Comparison of ENCODE assay signal across 21 cellular contexts in genomic region chr5:90293931-90294330, GRCh38.
DNase-seq lines count a peak whose midpoint lies in the region; ATAC-seq, FAIRE-seq and TF ChIP-seq lines count a peak whose summit lies in the region.
"Had no signal": no experiment of that assay in that cellular context is flagged by ENCODE, and none has a peak within 500 bp of the region (broad histone marks: within the 10 kb centered on the region; RNA-seq: fewer than 3 reads in every experiment).

No MANE protein-coding gene starts in this region.

- H3K9me3 Mint-ChIP-seq in activated T-helper 1 cell treated with anti-CD3 and anti-CD28 coated beads, Interleukin-12 subunit alpha, Interleukin-12 subunit beta, Interleukin-2, Interleukin-4 antibody, amounts not matched to agents 30 ng/mL and 10 ng/mL and 1 ng/mL, durations not matched to agents 14 hours and 24 hours and 36 hours: no peaks in the 10 kb centered on the region
- peaks cover 3% of the 10 kb centered on the region for H3K9me3 Mint-ChIP-seq in chondrocyte (ENCODE audit: low read depth)
- H3K9me3 Mint-ChIP-seq: activated T-helper 17 cell treated with anti-CD3 and anti-CD28 coated beads, Interleukin-2, amount 50 U/mL, for 72 hours had no signal

- intact Hi-C loops in activated T-helper 1 cell treated with anti-CD3 and anti-CD28 coated beads, Interleukin-12 subunit alpha, Interleukin-12 subunit beta, Interleukin-2, Interleukin-4 antibody, amounts not matched to agents 30 ng/mL and 10 ng/mL and 1 ng/mL, durations not matched to agents 14 hours and 24 hours and 36 hours (cut with micrococcal nuclease): no loop called here
- intact Hi-C loops in sciatic nerve (cut with DNase I): no loop called here

- no peak overlapping the region for H3K27ac Mint-ChIP-seq in activated T-helper 1 cell treated with anti-CD3 and anti-CD28 coated beads, Interleukin-12 subunit alpha, Interleukin-12 subunit beta, Interleukin-2, Interleukin-4 antibody, amounts not matched to agents 30 ng/mL and 10 ng/mL and 1 ng/mL, durations not matched to agents 14 hours and 24 hours and 36 hours
- H3K27ac Mint-ChIP-seq in chondrocyte (ENCODE audit: unreplicated experiment): no peak overlapping the region
- H3K27ac Mint-ChIP-seq: activated T-helper 17 cell treated with anti-CD3 and anti-CD28 coated beads, Interleukin-2, amount 50 U/mL, for 72 hours had no signal

- no peak for ATAC-seq in HG03460 (IDR thresholded peaks at IDR 0.05; ENCODE audit: unreplicated experiment)
- no peak for ATAC-seq in sciatic nerve
- ATAC-seq: activated T-helper 17 cell treated with anti-CD3 and anti-CD28 coated beads, Interleukin-2, amount 50 U/mL, for 72 hours; psoas muscle had no signal

- no peaks in the 10 kb centered on the region for H3K4me1 Mint-ChIP-seq in activated T-helper 1 cell treated with anti-CD3 and anti-CD28 coated beads, Interleukin-12 subunit alpha, Interleukin-12 subunit beta, Interleukin-2, Interleukin-4 antibody, amounts not matched to agents 30 ng/mL and 10 ng/mL and 1 ng/mL, durations not matched to agents 14 hours and 24 hours and 36 hours (ENCODE audit: low read depth)
- no peaks in the 10 kb centered on the region for H3K4me1 Mint-ChIP-seq in chondrocyte (ENCODE audit: low read depth)
- H3K4me1 Mint-ChIP-seq: activated T-helper 17 cell treated with anti-CD3 and anti-CD28 coated beads, Interleukin-2, amount 50 U/mL, for 72 hours had no signal

- H3K4me3 Mint-ChIP-seq in activated T-helper 1 cell treated with anti-CD3 and anti-CD28 coated beads, Interleukin-12 subunit alpha, Interleukin-12 subunit beta, Interleukin-2, Interleukin-4 antibody, amounts not matched to agents 30 ng/mL and 10 ng/mL and 1 ng/mL, durations not matched to agents 14 hours and 24 hours and 36 hours: no peak overlapping the region
- no peak overlapping the region for H3K4me3 Mint-ChIP-seq in chondrocyte (ENCODE audit: unreplicated experiment)
- H3K4me3 Mint-ChIP-seq: activated T-helper 17 cell treated with anti-CD3 and anti-CD28 coated beads, Interleukin-2, amount 50 U/mL, for 72 hours had no signal

- TF ChIP-seq CTCF in epithelial cell of esophagus (IDR thresholded peaks at IDR 0.05; ENCODE audit: insufficient read depth, low read depth, low read length, missing control alignments) (no peak), chondrocyte (IDR thresholded peaks at IDR 0.05) (no peak)

- no peaks in the 10 kb centered on the region for H3K36me3 Mint-ChIP-seq in activated T-helper 1 cell treated with anti-CD3 and anti-CD28 coated beads, Interleukin-12 subunit alpha, Interleukin-12 subunit beta, Interleukin-2, Interleukin-4 antibody, amounts not matched to agents 30 ng/mL and 10 ng/mL and 1 ng/mL, durations not matched to agents 14 hours and 24 hours and 36 hours (ENCODE audit: low read depth)
- no peaks in the 10 kb centered on the region for H3K36me3 Mint-ChIP-seq in chondrocyte (ENCODE audit: low read depth)

- no peak overlapping the region for H3K4me3 ChIP-seq in epithelial cell of esophagus (ENCODE audit: low read length)
- H3K4me3 ChIP-seq: BLaER1, HAP-1, psoas muscle, transverse colon had no signal

- H3K27me3 Mint-ChIP-seq in activated T-helper 1 cell treated with anti-CD3 and anti-CD28 coated beads, Interleukin-12 subunit alpha, Interleukin-12 subunit beta, Interleukin-2, Interleukin-4 antibody, amounts not matched to agents 30 ng/mL and 10 ng/mL and 1 ng/mL, durations not matched to agents 14 hours and 24 hours and 36 hours (ENCODE audit: insufficient read depth): no peaks in the 10 kb centered on the region
- no peaks in the 10 kb centered on the region for H3K27me3 Mint-ChIP-seq in chondrocyte (ENCODE audit: low read depth)

- FAIRE-seq in RCC 7860 (lab: Jason Lieb, UNC): no peak
- FAIRE-seq: GM18507 had no signal

- DNase-seq in EL: peak; percentile 1
- DNase-seq in RCC 7860 (ENCODE audit: low spot score): peak; percentile 5
- DNase-seq in epithelial cell of esophagus (ENCODE audit: low read depth): peak; percentile 66
- DNase-seq in myocyte (ENCODE audit: low read depth): peak; percentile 17
- no peak for DNase-seq in activated T-helper 1 cell treated with anti-CD3 and anti-CD28 coated beads, Interleukin-12 subunit alpha, Interleukin-12 subunit beta, Interleukin-2, Interleukin-4 antibody, amounts not matched to agents 30 ng/mL and 10 ng/mL and 1 ng/mL, durations not matched to agents 14 hours and 24 hours and 36 hours (ENCODE audit: low spot score)
- DNase-seq in chondrocyte (ENCODE audit: low spot score): no peak
- no peak for DNase-seq in sciatic nerve (ENCODE audit: low spot score)
- DNase-seq: aorta; effector CD4-positive, alpha-beta T cell; NCI-H1694 treated with DMSO at 0.1 percent for 48 hours; NCI-H774; psoas muscle; Right ventricle myocardium superior; stimulated activated CD4-positive, alpha-beta T cell treated with anti-CD3 and anti-CD28 coated beads, Interleukin-1b, Interleukin-23, amount 100 ng/mL, for 48 hours; T-helper 9 cell; transverse colon had no signal

Comparison
In these comparisons a context has a peak if more than half of its experiments do, and no peak if none do; other contexts are left out.
1. DNase-seq: peak in EL (single experiment), RCC 7860 (single experiment), epithelial cell of esophagus (single experiment) and myocyte (single experiment); none in activated T-helper 1 cell treated with anti-CD3 and anti-CD28 coated beads, Interleukin-12 subunit alpha, Interleukin-12 subunit beta, Interleukin-2, Interleukin-4 antibody, amounts not matched to agents 30 ng/mL and 10 ng/mL and 1 ng/mL, durations not matched to agents 14 hours and 24 hours and 36 hours (single experiment), chondrocyte (single experiment) and sciatic nerve (single experiment).